In genomic region chr17:73419896-73420295, GRCh38 we compare ENCODE assay signal across 21 cellular contexts.
"Had no signal": no experiment of that assay in that cellular context is flagged by ENCODE, and none has a peak within 500 bp of the region (broad histone marks: within the 10 kb centered on the region; RNA-seq: fewer than 3 reads in every experiment).

No MANE protein-coding gene starts in this region.

- H3K4me3 Mint-ChIP-seq: activated CD4-positive, alpha-beta T cell treated with anti-CD3 and anti-CD28 coated beads for 36 hours; activated naive CD4-positive, alpha-beta T cell treated with anti-CD3 and anti-CD28 coated beads, Interleukin-2, amount 10 ng/mL, durations not matched to agents 7 days and 5 days; central memory CD8-positive, alpha-beta T cell; neural crest cell; stimulated activated effector memory CD8-positive, alpha-beta T cell treated with anti-CD3 and anti-CD28 coated beads, Interleukin-12 subunit alpha, Interleukin-12 subunit beta, amount 100 ng/mL, for 72 hours; WTC11 had no signal

- H3K4me1 ChIP-seq: ascending aorta, colonic mucosa, gastrocnemius medialis, left lung, psoas muscle, right lobe of liver, upper lobe of left lung had no signal

- H3K27ac Mint-ChIP-seq: activated CD4-positive, alpha-beta T cell treated with anti-CD3 and anti-CD28 coated beads for 36 hours; activated naive CD4-positive, alpha-beta T cell treated with anti-CD3 and anti-CD28 coated beads, Interleukin-2, amount 10 ng/mL, durations not matched to agents 7 days and 5 days; stimulated activated effector memory CD8-positive, alpha-beta T cell treated with anti-CD3 and anti-CD28 coated beads, Interleukin-12 subunit alpha, Interleukin-12 subunit beta, amount 100 ng/mL, for 72 hours; WTC11 had no signal

- H3K36me3 Mint-ChIP-seq: activated naive CD4-positive, alpha-beta T cell treated with anti-CD3 and anti-CD28 coated beads, Interleukin-2, amount 10 ng/mL, durations not matched to agents 7 days and 5 days; stimulated activated effector memory CD8-positive, alpha-beta T cell treated with anti-CD3 and anti-CD28 coated beads, Interleukin-12 subunit alpha, Interleukin-12 subunit beta, amount 100 ng/mL, for 72 hours had no signal

- H3K4me3 ChIP-seq: ascending aorta, colonic mucosa, gastrocnemius medialis, left lung, psoas muscle, right lobe of liver, SJSA1, smooth muscle cell, testis, upper lobe of left lung had no signal

- H3K4me1 Mint-ChIP-seq: activated CD4-positive, alpha-beta T cell treated with anti-CD3 and anti-CD28 coated beads for 36 hours; activated naive CD4-positive, alpha-beta T cell treated with anti-CD3 and anti-CD28 coated beads, Interleukin-2, amount 10 ng/mL, durations not matched to agents 7 days and 5 days; central memory CD8-positive, alpha-beta T cell; stimulated activated effector memory CD8-positive, alpha-beta T cell treated with anti-CD3 and anti-CD28 coated beads, Interleukin-12 subunit alpha, Interleukin-12 subunit beta, amount 100 ng/mL, for 72 hours; WTC11 had no signal

- H3K27ac ChIP-seq: ascending aorta, colonic mucosa, gastrocnemius medialis, left lung, psoas muscle, right lobe of liver, SJSA1, testis, upper lobe of left lung had no signal

- ATAC-seq: activated CD4-positive, alpha-beta T cell treated with anti-CD3 and anti-CD28 coated beads for 36 hours; esophagus mucosa; gastrocnemius medialis; left lung; psoas muscle; stimulated activated effector memory CD8-positive, alpha-beta T cell treated with anti-CD3 and anti-CD28 coated beads, Interleukin-12 subunit alpha, Interleukin-12 subunit beta, amount 100 ng/mL, for 72 hours; WTC11 had no signal

- H3K27me3 ChIP-seq: ascending aorta, colonic mucosa, gastrocnemius medialis, left lung, right lobe of liver, SJSA1, testis, upper lobe of left lung had no signal

- H3K9me3 ChIP-seq: ascending aorta, colonic mucosa, gastrocnemius medialis, left lung, psoas muscle, right lobe of liver, SJSA1, testis, upper lobe of left lung had no signal

- H3K9me3 Mint-ChIP-seq: activated naive CD4-positive, alpha-beta T cell treated with anti-CD3 and anti-CD28 coated beads, Interleukin-2, amount 10 ng/mL, durations not matched to agents 7 days and 5 days; central memory CD8-positive, alpha-beta T cell; neural crest cell; stimulated activated effector memory CD8-positive, alpha-beta T cell treated with anti-CD3 and anti-CD28 coated beads, Interleukin-12 subunit alpha, Interleukin-12 subunit beta, amount 100 ng/mL, for 72 hours; WTC11 had no signal

- DNase-seq: activated CD4-positive, alpha-beta T cell treated with anti-CD3 and anti-CD28 coated beads for 36 hours; activated CD8-positive, alpha-beta memory T cell treated with anti-CD3 and anti-CD28 coated beads, Interleukin-2, amount 50 U/mL, for 4 hours; activated effector memory CD4-positive, alpha-beta T cell treated with Interleukin-2 at 50 U/mL for 16 hours; activated naive CD4-positive, alpha-beta T cell treated with anti-CD3 and anti-CD28 coated beads, Interleukin-2, amount 10 ng/mL, durations not matched to agents 7 days and 5 days; activated T-cell treated with anti-CD3 and anti-CD28 coated beads, Interleukin-2, amount 50 U/mL, for 48 hours; colonic mucosa; gastrocnemius medialis; left lung; psoas muscle; right lobe of liver; stimulated activated CD4-positive, alpha-beta T cell treated with anti-CD3 and anti-CD28 coated beads, Interleukin-4, amount 100 ng/mL, for 24 hours; testis; upper lobe of left lung had no signal

- H3K27me3 Mint-ChIP-seq: activated CD4-positive, alpha-beta T cell treated with anti-CD3 and anti-CD28 coated beads for 36 hours; activated naive CD4-positive, alpha-beta T cell treated with anti-CD3 and anti-CD28 coated beads, Interleukin-2, amount 10 ng/mL, durations not matched to agents 7 days and 5 days; central memory CD8-positive, alpha-beta T cell had no signal

- H3K36me3 ChIP-seq: colonic mucosa, gastrocnemius medialis, left lung, right lobe of liver, SJSA1, upper lobe of left lung had no signal
